In the genomic region with DNA sequence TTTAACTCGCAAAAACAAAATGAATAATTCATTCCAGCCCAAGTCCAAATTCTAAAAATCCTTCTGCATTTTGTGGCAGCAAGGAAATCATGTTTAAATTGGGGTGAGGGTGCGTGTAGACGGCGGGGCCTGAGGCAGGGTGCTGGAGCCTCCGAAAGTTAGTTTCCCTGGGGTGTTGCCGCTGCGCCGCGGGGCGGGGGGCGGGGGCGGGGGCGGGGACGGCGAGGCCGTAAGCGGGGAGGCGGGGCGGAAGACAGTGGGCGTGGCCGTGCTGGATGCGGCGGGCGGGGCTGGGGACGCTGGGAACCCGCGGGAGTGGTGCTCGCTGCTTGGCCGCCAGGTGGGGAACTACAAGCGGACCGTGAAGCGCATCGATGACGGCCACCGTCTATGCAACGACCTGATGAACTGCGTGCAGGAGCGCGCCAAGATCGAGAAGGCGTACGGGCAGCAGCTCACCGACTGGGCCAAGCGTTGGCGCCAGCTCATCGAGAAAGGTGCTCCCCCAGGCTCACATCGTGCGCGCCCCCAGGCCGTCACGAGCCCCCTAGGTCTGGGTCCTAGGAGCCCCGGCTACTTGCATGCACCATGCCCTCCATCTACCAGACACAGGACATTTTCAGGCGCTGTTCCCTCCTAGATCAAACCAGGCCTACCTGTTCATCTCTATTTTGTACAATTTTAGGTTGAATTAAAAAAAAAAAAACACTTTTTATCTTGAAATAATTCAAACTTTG, we compare ENCODE assay signal across 8 cellular contexts. TPM values are rescaled to one million over a fixed set of nuclear protein-coding genes. Genes with fewer than 3 reads are reported as not detected.
A peak's percentile ranks its signal among the peaks of the same experiment; 100 is the strongest.
DNase-seq lines count a peak whose midpoint lies in the region; ATAC-seq and TF ChIP-seq lines count a peak whose summit lies in the region.

No MANE protein-coding gene starts in this region.

- peak; percentile 82 for TF ChIP-seq CTCF in GM12874 (IDR thresholded peaks at IDR 0.05; ENCODE audit: insufficient read depth, low read depth, low read length)
- peak; percentile 64 to 85 (median 71) for TF ChIP-seq CTCF in adrenal gland (IDR thresholded peaks at IDR 0.05)
- peak; percentile 70 to 91 (median 78) for TF ChIP-seq CTCF in prostate gland (IDR thresholded peaks at IDR 0.05)
- peak; percentile 74 for TF ChIP-seq CTCF in upper lobe of right lung (IDR thresholded peaks at IDR 0.05)

- no peaks in the 10 kb centered on the region for H3K9me3 ChIP-seq in adrenal gland (replicated peaks in 1 of 3)
- no peaks in the 10 kb centered on the region for H3K9me3 ChIP-seq in prostate gland
- no peaks in the 10 kb centered on the region for H3K9me3 ChIP-seq in upper lobe of right lung

- DNase-seq in NCI-H1694 (lab: John Stamatoyannopoulos, UW) (peak; percentile 55), T follicular helper cell (ENCODE audit: low read depth) (peak; percentile 96), adrenal gland (peak; percentile 93 to 97 (median 96)), left ventricle myocardium superior (peak; percentile 98), prostate gland (ENCODE audit: low spot score) (peak; percentile 95), upper lobe of right lung (peak; percentile 98)

- H3K36me3 ChIP-seq in adrenal gland (replicated peaks in 1 of 2) = no peaks in the 10 kb centered on the region
- no peaks in the 10 kb centered on the region for H3K36me3 ChIP-seq in prostate gland
- H3K36me3 ChIP-seq in upper lobe of right lung = no peaks in the 10 kb centered on the region

- intact Hi-C loops in adrenal gland (cut with DNase I) (loop anchor here (5.0 to 10.0 kb wide), 2 partner anchors 78 to 80 kb away; no protein-coding TSS in a partner anchor), left ventricle myocardium superior (cut with micrococcal nuclease) (loop anchor here (5.0 kb wide), 1 partner anchor 80 kb away; no protein-coding TSS in a partner anchor), prostate gland (cut with DNase I) (loop anchor here (5.0 to 10.0 kb wide), 2 partner anchors 80 to 168 kb away; partner anchors contain the start of gene ILRUN), upper lobe of right lung (cut with DNase I) (no loop called here)

- no peak for TF ChIP-seq POLR2A in adrenal gland (IDR thresholded peaks at IDR 0.05)
- TF ChIP-seq POLR2A in prostate gland (IDR thresholded peaks at IDR 0.05) = peak; percentile 4

- peak overlapping the region in 1 of 4 donors; percentile 42 for H3K4me3 ChIP-seq in adrenal gland
- peak overlapping the region in 1 of 2 donors; percentile 11 for H3K4me3 ChIP-seq in prostate gland
- H3K4me3 ChIP-seq in upper lobe of right lung = peak overlapping the region; percentile 36

- H3K27me3 ChIP-seq in adrenal gland (no peaks in the 10 kb centered on the region), prostate gland (replicated peaks; ENCODE audit: insufficient read depth) (no peaks in the 10 kb centered on the region), upper lobe of right lung (no peaks in the 10 kb centered on the region)

- ATAC-seq in HG02938 (IDR thresholded peaks at IDR 0.05; ENCODE audit: unreplicated experiment) (peak; percentile 78), left ventricle myocardium superior (peak; percentile 95), upper lobe of right lung (peak; percentile 98)

- WGBS in adrenal gland, 4 donors = 4 to 20% (median 7%) methylated on average over 9 to 53 of the region's 53 CpGs
- 5% methylated on average over 52 of the region's 53 CpGs for WGBS in prostate gland

- peak overlapping the region in 1 of 5 donors; percentile 8 for H3K27ac ChIP-seq in adrenal gland
- H3K27ac ChIP-seq in prostate gland = peak overlapping the region; percentile 14 to 46
- peak overlapping the region; percentile 8 for H3K27ac ChIP-seq in upper lobe of right lung

- peaks cover 3 to 4% of the 10 kb centered on the region in 2 donors for H3K4me1 ChIP-seq in adrenal gland (replicated peaks in 1 of 2)
- H3K4me1 ChIP-seq in prostate gland (replicated peaks) = no peaks in the 10 kb centered on the region
- peaks cover 3% of the 10 kb centered on the region for H3K4me1 ChIP-seq in upper lobe of right lung

RNA-seq across cellular contexts. Expression of gene SPDEF, which starts 29.0 kb away (rescaled TPM):
- total RNA-seq in adrenal gland (under 1 TPM in 2 of 8 donors, not detected in 6; 0.14 TPM), left ventricle myocardium superior (not detected), prostate gland (100 to 1,000 TPM; 165 to 738 TPM), upper lobe of right lung (1.3 TPM)
- under 1 TPM in 1 of 3 donors, not detected in 2; 0.13 TPM for polyA plus RNA-seq in adrenal gland

Comparison
In these comparisons a context has a peak if more than half of its experiments do, and no peak if none do; other contexts are left out.
1. RNA of gene SPDEF, which starts 29.0 kb away (total RNA-seq): 165 to 738 TPM in prostate gland; 1.3 TPM in upper lobe of right lung (single experiment), not detected in left ventricle myocardium superior (single experiment) and 0.14 TPM in adrenal gland; every median in the first group is over 10 times any median in the second.
2. Peak in every context shown above with its lines, with median percentiles within 50 percentile points of each other: CTCF ChIP-seq, ATAC-seq and DNase-seq.